8 cellular contexts compared by ENCODE assay signal in genomic region chr13:110944121-110944967, GRCh38. TPM values are rescaled to one million over a fixed set of nuclear protein-coding genes. Genes with fewer than 3 reads are reported as not detected.
A peak's percentile ranks its signal among the peaks of the same experiment; 100 is the strongest.
DNase-seq lines count a peak whose midpoint lies in the region; ATAC-seq and TF ChIP-seq lines count a peak whose summit lies in the region.

No MANE protein-coding gene starts in this region.

- TF ChIP-seq POLR2A in body of pancreas (IDR thresholded peaks at IDR 0.05) = no peak

- H3K79me2 ChIP-seq in ACC112 (ENCODE audit: control insufficient read depth, insufficient read depth, low read length, unreplicated experiment) = no peaks in the 10 kb centered on the region

- 45 to 49% methylated on average over 7 to 8 of the region's 8 CpGs for WGBS in body of pancreas, 2 donors
- WGBS in aorta, 2 donors = 58 to 60% methylated on average over 8 of the region's 8 CpGs

- H3K36me3 ChIP-seq in ACC112 (ENCODE audit: insufficient read depth, low read length) (no peaks in the 10 kb centered on the region), body of pancreas (replicated peaks in 1 of 2; ENCODE audit: insufficient read depth in 1 of 2, low read depth in 2 of 2) (no peaks in the 10 kb centered on the region), left lung (no peaks in the 10 kb centered on the region), aorta (ENCODE audit: control insufficient read depth in 1 of 2, insufficient read depth in 2 of 2, low read length in 1 of 2) (no peaks in the 10 kb centered on the region)

- peak overlapping the region; percentile 38; the same call in 1 of the 2 replicates for H3K27ac ChIP-seq in ACC112 (ENCODE audit: low read depth, low read length)
- H3K27ac ChIP-seq in body of pancreas = no peak overlapping the region
- H3K27ac ChIP-seq in left lung = no peak overlapping the region
- H3K27ac ChIP-seq in aorta (ENCODE audit: low read depth in 1 of 2, low read length in 2 of 2) = no peak overlapping the region

- intact Hi-C loops in body of pancreas (cut with DNase I) = no loop called here
- intact Hi-C loops in left lung (cut with DNase I) = no loop called here
- intact Hi-C loops in aorta (cut with DNase I) = loop anchor here (1.0 to 5.0 kb wide), 2 partner anchors 103 to 106 kb away; no protein-coding TSS in a partner anchor

- H3K9me3 ChIP-seq in body of pancreas (no peaks in the 10 kb centered on the region), left lung (no peaks in the 10 kb centered on the region), aorta (ENCODE audit: control insufficient read depth, low read length) (no peaks in the 10 kb centered on the region)

- TF ChIP-seq CTCF in GM10266 (IDR thresholded peaks at IDR 0.05; ENCODE audit: control insufficient read depth, insufficient read depth, low read depth, missing control alignments) (peak; percentile 78), body of pancreas (IDR thresholded peaks at IDR 0.05) (peak; percentile 35 to 96 (median 78)), left lung (IDR thresholded peaks at IDR 0.05) (peak; percentile 37 to 38)

- H3K4me1 ChIP-seq in ACC112 (ENCODE audit: control insufficient read depth, insufficient read depth, low read length, unreplicated experiment) (peaks cover 15% of the 10 kb centered on the region), body of pancreas (no peaks in the 10 kb centered on the region), left lung (no peaks in the 10 kb centered on the region), aorta (ENCODE audit: control insufficient read depth in 1 of 2, insufficient read depth in 2 of 2, low read length in 2 of 2) (no peaks in the 10 kb centered on the region)

- H3K27me3 ChIP-seq in ACC112 (ENCODE audit: insufficient read depth, low read length) = no peaks in the 10 kb centered on the region
- H3K27me3 ChIP-seq in body of pancreas = no peaks in the 10 kb centered on the region
- no peaks in the 10 kb centered on the region for H3K27me3 ChIP-seq in left lung
- no peaks in the 10 kb centered on the region for H3K27me3 ChIP-seq in aorta (ENCODE audit: control insufficient read depth in 1 of 2, insufficient read depth in 2 of 2, low read length in 1 of 2)

- peak overlapping the region; percentile 22 for H2AFZ ChIP-seq in ACC112 (ENCODE audit: low read length, unreplicated experiment)

- DNase-seq in GM10266 (ENCODE audit: extremely low spot score) (peak; percentile 76), NOMO-1 (lab: John Stamatoyannopoulos, UW; ENCODE audit: unreplicated experiment in 2 of 2) (peak; percentile 73 to 79), body of pancreas (peak; percentile 47 to 70 (median 70)), left lung (no peak), aorta (no peak)

- peak; percentile 83 for ATAC-seq in HG02885 (IDR thresholded peaks at IDR 0.05; ENCODE audit: poor library complexity, unreplicated experiment)
- peak; percentile 81 for ATAC-seq in body of pancreas
- ATAC-seq in left lung = peak; percentile 93
- ATAC-seq in aorta (ENCODE audit: low FRiP score) = peak; percentile 58
- no peak for ATAC-seq in HG02840 (IDR thresholded peaks at IDR 0.05; ENCODE audit: low FRiP score, unreplicated experiment)

- H3K4me3 ChIP-seq in ACC112 (ENCODE audit: low read depth, low read length) (peak overlapping the region; percentile 44; the same call in 1 of the 2 replicates), body of pancreas (no peak overlapping the region), left lung (no peak overlapping the region), aorta (ENCODE audit: low read length in 2 of 2) (no peak overlapping the region)

RNA-seq across cellular contexts. Expression of gene ANKRD10, which starts 29.5 kb away (rescaled TPM):
- total RNA-seq in body of pancreas = 100 to 1,000 TPM; 117 to 124 TPM
- total RNA-seq in left lung = 100 to 1,000 TPM; 101 to 110 TPM
- total RNA-seq in aorta = 100 to 1,000 TPM; 184 to 275 TPM
- 100 to 1,000 TPM in 1 of 2 donors, 10 to 100 TPM in 1; 44.1 to 153 TPM for polyA plus RNA-seq in aorta

Comparison
In these comparisons a context has a peak if more than half of its experiments do, and no peak if none do; other contexts are left out.
1. DNase-seq: peak in GM10266 (single experiment), NOMO-1 (2 of 2) and body of pancreas (4 of 4); none in left lung (0 of 2) and aorta (0 of 2).
2. intact Hi-C loops: an anchor here in aorta (1.0 to 5.0 kb wide); none called in body of pancreas and left lung.
3. Peak in every context shown above with its lines, with median percentiles within 50 percentile points of each other: CTCF ChIP-seq.